ENCODE assay signal across 13 cellular contexts in the genomic region with DNA sequence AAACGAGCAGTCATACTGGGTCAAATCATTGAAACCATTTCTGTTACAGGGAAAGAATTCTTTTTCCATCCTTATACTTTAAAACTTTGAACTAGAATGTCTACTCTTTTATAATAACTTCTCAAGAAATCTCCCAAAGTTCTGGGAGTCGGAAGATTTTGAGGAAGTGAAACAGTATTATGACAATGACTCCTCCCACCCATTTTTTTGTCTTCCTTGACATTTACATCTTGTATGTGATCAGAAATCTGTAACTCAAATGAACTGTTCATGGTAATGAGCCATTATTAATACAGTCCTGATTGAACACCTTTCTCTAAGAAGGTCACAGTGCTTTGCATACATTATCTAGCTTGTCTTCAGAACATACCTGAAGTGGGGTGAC.
A peak's percentile ranks its signal among the peaks of the same experiment; 100 is the strongest.
DNase-seq lines count a peak whose midpoint lies in the region; ATAC-seq, FAIRE-seq and TF ChIP-seq lines count a peak whose summit lies in the region.
"Had no signal": no experiment of that assay in that cellular context is flagged by ENCODE, and none has a peak within 500 bp of the region (broad histone marks: within the 10 kb centered on the region; RNA-seq: fewer than 3 reads in every experiment).

No MANE protein-coding gene starts in this region.

- SMC1A ChIA-PET in GM12878 (lab: Charles Lee; ENCODE audit: uncharacterized antibody, unreplicated experiment), result interaction anchor here (0.6 to 15.6 kb wide), 15 partner anchors 9 to 132 kb away, joined by 3 to 417 read pairs (median 5); no protein-coding TSS in a partner anchor

- H2AFZ ChIP-seq in DND-41 (ENCODE audit: low read depth, low read length) (no peak overlapping the region), GM12878 (ENCODE audit: control insufficient read depth, low read depth, low read length) (no peak overlapping the region)
- H2AFZ ChIP-seq: hepatocyte had no signal

- H3K79me2 ChIP-seq in DND-41 (ENCODE audit: insufficient read depth, low read length), result peaks cover 71% of the 10 kb centered on the region
- peaks cover 95% of the 10 kb centered on the region for H3K79me2 ChIP-seq in GM12878 (ENCODE audit: control insufficient read depth, insufficient read depth, low read length)
- H3K79me2 ChIP-seq: hepatocyte had no signal

- H4K20me1 ChIP-seq in DND-41 (ENCODE audit: insufficient read depth, low read length) (peaks cover 60% of the 10 kb centered on the region), GM12878 (ENCODE audit: control insufficient read depth, insufficient read depth) (no peaks in the 10 kb centered on the region)

- no peak overlapping the region for H3K4me2 ChIP-seq in DND-41 (ENCODE audit: insufficient read depth, low read length)
- H3K4me2 ChIP-seq in GM12878 (ENCODE audit: control insufficient read depth, insufficient read depth), result peak overlapping the region; percentile 97
- H3K4me2 ChIP-seq: hepatocyte had no signal

- H3K27me3 ChIP-seq in DND-41 (ENCODE audit: insufficient read depth, low read length, poor library complexity) (no peaks in the 10 kb centered on the region), GM12878 (replicated peaks in 1 of 2; ENCODE audit: control insufficient read depth in 2 of 2, insufficient read depth in 2 of 2, low read length in 1 of 2) (no peaks in the 10 kb centered on the region)
- H3K27me3 ChIP-seq: hepatocyte, suprapubic skin had no signal

- no peak for FAIRE-seq in GM12878 (lab: Jason Lieb, UNC)
- FAIRE-seq: H1 had no signal

- H3K9ac ChIP-seq in DND-41 (ENCODE audit: low read depth, low read length) (no peak overlapping the region), GM12878 (ENCODE audit: control insufficient read depth, insufficient read depth, low read length) (peak overlapping the region; percentile 78)

- H3K36me3 ChIP-seq in DND-41 (ENCODE audit: insufficient read depth, low read length) (peaks cover 26% of the 10 kb centered on the region), GM12878 (ENCODE audit: control insufficient read depth in 2 of 2, insufficient read depth in 2 of 2, low read length in 1 of 2) (peaks cover 12 to 27% of the 10 kb centered on the region in 2 experiments)
- H3K36me3 ChIP-seq: suprapubic skin had no signal

- no TSS peak for BruUV-seq in GM12878 (replicated peaks; lab: Mats Ljungman, UMichigan)

- peak overlapping the region; percentile 35; the same call in 1 of the 2 replicates for H3K27ac ChIP-seq in DND-41 (ENCODE audit: low read length)
- peak overlapping the region; percentile 97 for H3K27ac ChIP-seq in GM12878 (ENCODE audit: control insufficient read depth, insufficient read depth)
- H3K27ac ChIP-seq: hepatocyte, suprapubic skin had no signal

- POLR2A ChIA-PET in GM12878 (lab: Charles Lee), result interaction anchor here (0.8 to 8.2 kb wide), 12 partner anchors 9 to 95 kb away, joined by 3 to 130 read pairs (median 6); no protein-coding TSS in a partner anchor

- H3K4me3 ChIP-seq in DND-41 (ENCODE audit: low read depth in 1 of 2, low read length in 2 of 2), result no peak overlapping the region
- H3K4me3 ChIP-seq in GM12878, result peak overlapping the region; percentile 48
- H3K4me3 ChIP-seq: dorsolateral prefrontal cortex, hepatocyte, suprapubic skin had no signal

- ATAC-seq in DND-41 (ENCODE audit: insufficient read depth, low read depth) (no peak), GM19351 (IDR thresholded peaks at IDR 0.05; ENCODE audit: unreplicated experiment) (peak; percentile 19), HG03520 (IDR thresholded peaks at IDR 0.05; ENCODE audit: unreplicated experiment) (peak; percentile 16), GM12878 (0 out of 3 replicates have a peak, but pooled peaks have one; percentile 1), GM18519 (IDR thresholded peaks at IDR 0.05; ENCODE audit: low FRiP score, unreplicated experiment) (no peak), Right ventricle myocardium superior (ENCODE audit: poor library complexity) (no peak)
- ATAC-seq: left cardiac atrium had no signal

- H3K4me1 ChIP-seq in DND-41 (ENCODE audit: insufficient read depth, low read length), result peaks cover 11% of the 10 kb centered on the region; the same call in 1 of the 2 replicates
- peaks cover 76% of the 10 kb centered on the region for H3K4me1 ChIP-seq in GM12878 (ENCODE audit: control insufficient read depth, insufficient read depth, low read length)

- DNase-seq in DND-41 (no peak), GM12878 (ENCODE audit: low read depth, low spot score) (no peak), Right ventricle myocardium superior (no peak), anterior cingulate cortex (lab: John Stamatoyannopoulos, UW) (no peak), RKO (ENCODE audit: low spot score) (no peak)
- DNase-seq: dorsolateral prefrontal cortex, left cardiac atrium had no signal

- intact Hi-C loops in GM12878 (cut with micrococcal nuclease; ENCODE audit: unreplicated experiment) (loop anchor here (1.0 to 5.0 kb wide), 3 partner anchors 36 to 138 kb away; no protein-coding TSS in a partner anchor), Right ventricle myocardium superior (cut with DNase I) (no loop called here)

- H3K9me3 ChIP-seq in DND-41 (ENCODE audit: insufficient read depth, low read length, severe bottlenecking), result no peaks in the 10 kb centered on the region
- no peaks in the 10 kb centered on the region for H3K9me3 ChIP-seq in GM12878 (replicated peaks; ENCODE audit: control insufficient read depth, insufficient read depth, low read length)
- H3K9me3 ChIP-seq: suprapubic skin had no signal

- TF ChIP-seq CTCF in DND-41 (IDR thresholded peaks at IDR 0.05; ENCODE audit: borderline replicate concordance, extremely low read depth, low read length, poor library complexity, severe bottlenecking) (no peak), GM12878 (IDR thresholded peaks at IDR 0.05 in 2 of 3, conservative IDR thresholded peaks at IDR 0.05 in 1 of 3; ENCODE audit: control insufficient read depth in 2 of 3, extremely low read depth in 1 of 3, insufficient read depth in 1 of 3, low read depth in 3 of 3, low read length in 3 of 3) (no peak)

- CTCF ChIA-PET in GM12878 (lab: Yijun Ruan, JAX), result interaction anchor here (0.6 to 7.6 kb wide), 9 partner anchors 9 to 132 kb away, joined by 3 to 89 read pairs (median 11); no protein-coding TSS in a partner anchor

- RAD21 ChIA-PET in GM12878 (lab: Charles Lee; ENCODE audit: unreplicated experiment), result interaction anchor here (0.7 to 15.0 kb wide), 17 partner anchors 9 to 100 kb away, joined by 3 to 212 read pairs (median 7); no protein-coding TSS in a partner anchor

- no peak for TF ChIP-seq RAD21 in GM12878 (IDR thresholded peaks at IDR 0.05; ENCODE audit: insufficient read depth, low read depth, low read length)

- in situ Hi-C loops in GM12878 (cut with MboI), result no loop called here

- no peak for TF ChIP-seq EP300 in GM12878 (IDR thresholded peaks at IDR 0.05; ENCODE audit: borderline replicate concordance in 1 of 2, control insufficient read depth in 1 of 2, low read depth in 2 of 2, low read length in 2 of 2)

- TF ChIP-seq POLR2A in GM12878 (IDR thresholded peaks at IDR 0.05; ENCODE audit: low read depth, low read length), result no peak

- 0% methylated on average over 2 of the region's 2 CpGs for WGBS in GM12878 (ENCODE audit: insufficient coverage, insufficient replicate concordance, low lambda C conversion rate, missing lambda C conversion rate)

TF ChIP-seq in GM12878, 131 proteins besides CTCF, POLR2A, EP300 and RAD21 (continues in another document):
- TF ChIP-seq ZNF217 (IDR thresholded peaks at IDR 0.05) (0 out of 2 replicates have a peak, but pooled peaks have one; percentile 34), SPI1 (IDR thresholded peaks at IDR 0.05; ENCODE audit: borderline replicate concordance, insufficient read depth, low read depth, low read length) (peak; percentile 97), TCF7 (IDR thresholded peaks at IDR 0.05; ENCODE audit: borderline replicate concordance) (0 out of 2 replicates have a peak, but pooled peaks have one; percentile 12), FOXK2 (IDR thresholded peaks at IDR 0.05) (no peak), SMAD1 (IDR thresholded peaks at IDR 0.05; ENCODE audit: low read depth, partially characterized antibody) (no peak), ZNF687 (IDR thresholded peaks at IDR 0.05) (peak; percentile 32; the same call in 1 of the 2 replicates), ATF7 (IDR thresholded peaks at IDR 0.05; ENCODE audit: low read depth) (peak; percentile 10; the same call in 1 of the 2 replicates), GATAD2B (conservative IDR thresholded peaks at IDR 0.05; ENCODE audit: low read depth) (no peak), MEF2A (IDR thresholded peaks at IDR 0.05; ENCODE audit: insufficient read depth, low read depth, low read length) (0 out of 2 replicates have a peak, but pooled peaks have one; percentile 6), ZNF384 (IDR thresholded peaks at IDR 0.05; ENCODE audit: borderline replicate concordance, low read depth, low read length) (peak; percentile 83; the same call in 1 of the 2 replicates), CHD1 (IDR thresholded peaks at IDR 0.05; ENCODE audit: low read depth, low read length) (no peak)

Comparison
In these comparisons a context has a peak if more than half of its experiments do, and no peak if none do; other contexts are left out.
1. ATAC-seq: peak in GM19351 (single experiment), HG03520 (single experiment) and GM12878 (single experiment); none in DND-41 (single experiment), GM18519 (single experiment) and Right ventricle myocardium superior (single experiment).